Comparison of ENCODE assay signal across 23 cellular contexts in the genomic region with DNA sequence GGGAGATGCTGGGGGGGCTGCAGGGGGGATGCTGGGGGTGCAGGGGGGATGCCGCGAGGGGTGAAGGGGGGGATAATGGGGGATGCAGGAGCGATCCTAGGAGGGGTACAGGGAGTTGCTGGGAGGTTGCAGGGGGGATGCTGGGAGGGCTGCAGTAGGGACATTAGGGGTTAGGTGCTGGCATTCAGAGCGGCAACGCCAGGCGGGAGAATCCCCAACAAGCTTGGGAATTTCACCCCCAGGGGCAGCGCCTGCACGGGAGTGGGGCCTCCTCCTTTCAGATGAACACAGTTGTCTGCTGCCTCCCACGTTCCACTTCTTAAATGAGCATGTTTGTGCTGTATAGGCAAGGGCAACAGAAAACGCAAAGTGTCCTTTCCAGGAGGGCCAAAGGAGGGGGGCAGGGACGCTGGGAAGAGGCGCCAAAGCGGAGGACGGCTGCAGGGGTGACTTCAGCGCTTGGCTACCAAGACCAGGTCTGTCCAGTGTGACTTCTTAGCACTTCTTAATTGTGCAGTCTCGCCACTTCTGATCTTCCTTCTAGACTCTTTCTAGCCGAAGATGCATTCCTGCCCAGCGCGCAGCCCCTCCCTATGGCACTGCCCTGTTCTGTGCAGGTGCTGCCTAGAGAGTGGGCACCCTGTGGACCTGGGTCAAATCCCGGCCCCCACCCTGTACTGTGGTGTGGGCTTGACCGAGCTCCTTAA. TPM values are rescaled to one million over a fixed set of nuclear protein-coding genes. Genes with fewer than 3 reads are reported as not detected.
A peak's percentile ranks its signal among the peaks of the same experiment; 100 is the strongest.
DNase-seq lines count a peak whose midpoint lies in the region; ATAC-seq, FAIRE-seq and TF ChIP-seq lines count a peak whose summit lies in the region.
"Had no signal": no experiment of that assay in that cellular context is flagged by ENCODE, and none has a peak within 500 bp of the region (broad histone marks: within the 10 kb centered on the region; RNA-seq: fewer than 3 reads in every experiment).

No MANE protein-coding gene starts in this region.

- peaks cover 13% of the 10 kb centered on the region for H3K4me1 ChIP-seq in A549
- peaks cover 29% of the 10 kb centered on the region for H3K4me1 ChIP-seq in neural progenitor cell
- H3K4me1 ChIP-seq: foreskin keratinocyte had no signal

- H2AFZ ChIP-seq in neural progenitor cell (replicated peaks), result peak overlapping the region; percentile 63

- H3K27ac ChIP-seq in A549 (no peak overlapping the region), neural progenitor cell (no peak overlapping the region)
- H3K27ac ChIP-seq: adrenal gland, foreskin keratinocyte had no signal

- DNase-seq in A549 (ENCODE audit: low read depth in 1 of 2, low spot score in 1 of 2) (no peak), H7 (peak; percentile 72), ecto neural progenitor cell (ENCODE audit: low spot score) (peak; percentile 48), neural progenitor cell (ENCODE audit: low spot score) (peak; percentile 40), NCI-H1436 (lab: John Stamatoyannopoulos, UW) (no peak), NCI-H774 (lab: John Stamatoyannopoulos, UW) (no peak)
- DNase-seq: activated CD8-positive, alpha-beta memory T cell treated with anti-CD3 and anti-CD28 coated beads, Interleukin-2, amount 10 ng/mL, durations not matched to agents 7 days and 5 days; activated effector memory CD4-positive, alpha-beta T cell treated with anti-CD3 and anti-CD28 coated beads, Interleukin-2, amount 50 U/mL, for 16 hours; CD4-positive, alpha-beta memory T cell; KBM-7; NCI-H2029 treated with DMSO at 0.1 percent for 48 hours; NCI-H446; T-helper 9 cell had no signal

- H3K36me3 Mint-ChIP-seq in neural progenitor cell, result peaks cover 5% of the 10 kb centered on the region
- H3K36me3 Mint-ChIP-seq: CD4-positive, alpha-beta memory T cell; stimulated activated memory B cell treated with anti-CD40 and anti-IgM and Interleukin-4, amounts not matched to agents 10 μg/mL and 1 μg/mL and 100 μg/mL, for 72 hours had no signal

- peaks cover 18% of the 10 kb centered on the region for H4K20me1 ChIP-seq in neural progenitor cell (ENCODE audit: low read depth)

- TF ChIP-seq CTCF in A549 (IDR thresholded peaks at IDR 0.05) (no peak), neural progenitor cell (IDR thresholded peaks at IDR 0.05) (no peak)

- H3F3A ChIP-seq in neural progenitor cell (ENCODE audit: low read depth), result peaks cover 21% of the 10 kb centered on the region

- no peak overlapping the region for H3K27ac Mint-ChIP-seq in neural progenitor cell
- H3K27ac Mint-ChIP-seq: activated CD8-positive, alpha-beta memory T cell treated with anti-CD3 and anti-CD28 coated beads, Interleukin-2, amount 10 ng/mL, durations not matched to agents 7 days and 5 days; CD4-positive, alpha-beta memory T cell; dendritic cell treated with granulocyte-macrophage colony-stimulating factor and Interleukin-4, amounts not matched to agents 40 ng/mL and 50 ng/mL, for 4 days; stimulated activated memory B cell treated with anti-CD40 and anti-IgM and Interleukin-4, amounts not matched to agents 10 μg/mL and 1 μg/mL and 100 μg/mL, for 72 hours had no signal

- H3K4me2 ChIP-seq in A549 (peak overlapping the region; percentile 9; the same call in 1 of the 3 replicates), neural progenitor cell (peak overlapping the region; percentile 50)
- H3K4me2 ChIP-seq: SK-N-SH had no signal

- no peaks in the 10 kb centered on the region for H3K79me2 ChIP-seq in neural progenitor cell (ENCODE audit: low read depth)

- H3K4me3 ChIP-seq in A549 (no peak overlapping the region), H7 (ENCODE audit: insufficient read depth, low read depth, low read length) (peak overlapping the region; percentile 2; the same call in 1 of the 2 replicates), neural progenitor cell (no peak overlapping the region)
- H3K4me3 ChIP-seq: adrenal gland had no signal

- peaks cover 16% of the 10 kb centered on the region for H3K9me3 Mint-ChIP-seq in neural progenitor cell
- H3K9me3 Mint-ChIP-seq: dendritic cell treated with granulocyte-macrophage colony-stimulating factor and Interleukin-4, amounts not matched to agents 40 ng/mL and 50 ng/mL, for 4 days; stimulated activated memory B cell treated with anti-CD40 and anti-IgM and Interleukin-4, amounts not matched to agents 10 μg/mL and 1 μg/mL and 100 μg/mL, for 72 hours had no signal

- H3K27me3 ChIP-seq in H7 (ENCODE audit: control insufficient read depth, insufficient read depth, low read length) (peaks cover 53% of the 10 kb centered on the region), neural progenitor cell (peaks cover 79% of the 10 kb centered on the region)

- TF ChIP-seq RAD21 in A549 (conservative IDR thresholded peaks at IDR 0.05 in 1 of 2, IDR thresholded peaks at IDR 0.05 in 1 of 2), result no peak

- peaks cover 68% of the 10 kb centered on the region for H3K27me3 Mint-ChIP-seq in neural progenitor cell (ENCODE audit: insufficient read depth, low read depth)

- no peaks in the 10 kb centered on the region for H3K9me3 ChIP-seq in A549
- no peaks in the 10 kb centered on the region for H3K9me3 ChIP-seq in neural progenitor cell (ENCODE audit: low read depth)
- H3K9me3 ChIP-seq: adrenal gland, SK-N-SH had no signal

- CTCF ChIA-PET in A549 (lab: Yijun Ruan, JAX), result interaction anchor here (0.6 to 11.1 kb wide), 24 partner anchors 11 to 556 kb away, joined by 3 to 115 read pairs (median 6); no protein-coding TSS in a partner anchor

- FAIRE-seq in A549 (lab: Jason Lieb, UNC), result no peak

- TF ChIP-seq EP300 in A549 (IDR thresholded peaks at IDR 0.05), result no peak

- ATAC-seq in A549 (peak in 1 of 2 experiments; percentile 3; a peak in 2 of 6 replicates), GM21360 (IDR thresholded peaks at IDR 0.05; ENCODE audit: unreplicated experiment) (no peak), HG03442 (IDR thresholded peaks at IDR 0.05; ENCODE audit: unreplicated experiment) (no peak)
- ATAC-seq: stimulated activated memory B cell treated with anti-CD40 and anti-IgM and Interleukin-4, amounts not matched to agents 10 μg/mL and 1 μg/mL and 100 μg/mL, for 72 hours had no signal

- H3K4me3 Mint-ChIP-seq in neural progenitor cell, result peak overlapping the region; percentile 17

- 57% methylated on average over 18 of the region's 21 CpGs for WGBS in A549 (ENCODE audit: missing lambda C conversion rate)

- H3K36me3 ChIP-seq in H7 (replicated peaks; ENCODE audit: control insufficient read depth, insufficient read depth, low read length) (no peaks in the 10 kb centered on the region), neural progenitor cell (no peaks in the 10 kb centered on the region)
- H3K36me3 ChIP-seq: adrenal gland had no signal

- POLR2A ChIA-PET in A549 (lab: Yijun Ruan, JAX), result interaction anchor here (0.7 to 1.0 kb wide), 2 partner anchors 112 kb away, joined by 3 read pairs; no protein-coding TSS in a partner anchor

- TF ChIP-seq POLR2A in A549 (IDR thresholded peaks at IDR 0.05; ENCODE audit: low read length), result no peak

- H3K9ac ChIP-seq in neural progenitor cell, result no peak overlapping the region
- H3K9ac ChIP-seq: SK-N-SH had no signal

- peaks cover 33% of the 10 kb centered on the region for H3K4me1 Mint-ChIP-seq in neural progenitor cell

TF ChIP-seq in A549, 52 proteins besides CTCF, POLR2A, EP300 and RAD21:
- TF ChIP-seq, protein P1, sequence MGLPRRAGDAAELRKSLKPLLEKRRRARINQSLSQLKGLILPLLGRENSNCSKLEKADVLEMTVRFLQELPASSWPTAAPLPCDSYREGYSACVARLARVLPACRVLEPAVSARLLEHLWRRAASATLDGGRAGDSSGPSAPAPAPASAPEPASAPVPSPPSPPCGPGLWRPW (IDR thresholded peaks at IDR 0.05), result no peak
- no peak for TF ChIP-seq HMGXB4 (CRISPR knock-in tag; IDR thresholded peaks at IDR 0.05; ENCODE audit: borderline replicate concordance)
- TF ChIP-seq ZNF302 (CRISPR knock-in tag; IDR thresholded peaks at IDR 0.05), result no peak
- no peak for TF ChIP-seq SMC3 (IDR thresholded peaks at IDR 0.05)
- no peak for TF ChIP-seq ATOH8 (CRISPR knock-in tag; IDR thresholded peaks at IDR 0.05; ENCODE audit: low read depth)

RNA-seq across cellular contexts. Expression of gene SLC6A4, which starts 2.0 kb away (rescaled TPM):
- polyA plus RNA-seq in A549 (2011; rRNA removed) (0.07 and 0.12 TPM in 2 replicates), A549 (2017; fragmentation: RNase III; extraction: RNeasy Plus Mini Kit Qiagen cat#74134 plus additional on column Dnase treatment) (0.04 TPM in 1 of 3 replicates, not detected in the others)
- polyA plus RNA-seq in A549 (2012; cell fraction: cytosol; rRNA removed), result 0.03 and 0.05 TPM in 2 replicates
- 0.05 and 0.06 TPM in 2 replicates for polyA plus RNA-seq in A549 (2012; cell fraction: nucleus; rRNA removed)
- not detected in 2 replicates for polyA minus RNA-seq in A549 (2011; rRNA and poly(A)+ RNA removed)
- not detected in 2 replicates for total RNA-seq in H7 (2014; rRNA removed; shearing (Covaris generic))
- total RNA-seq in neural progenitor cell (ENCODE audit: low replicate concordance), result 0.25 TPM in 1 of 2 replicates, not detected in the other
- total RNA-seq: CD4-positive, alpha-beta memory T cell; Daoy; foreskin keratinocyte; neural crest cell; RPMI7951 had no signal
- polyA plus RNA-seq: CD4-positive, alpha-beta memory T cell; foreskin keratinocyte had no signal

RNA-seq across cellular contexts. Expression of gene BLMH, which starts 54.3 kb away (rescaled TPM):
- polyA plus RNA-seq in A549 (2011; rRNA removed) (36.4 and 38.5 TPM in 2 replicates), A549 (2017; fragmentation: RNase III; extraction: RNeasy Plus Mini Kit Qiagen cat#74134 plus additional on column Dnase treatment) (61.5 to 66.4 TPM (median 62.7 TPM) in 3 replicates)
- polyA plus RNA-seq in A549 (2012; cell fraction: cytosol; rRNA removed), result 23.5 and 25.1 TPM in 2 replicates
- 34.7 and 44.2 TPM in 2 replicates for polyA plus RNA-seq in A549 (2012; cell fraction: nucleus; rRNA removed)
- 21.5 and 33.7 TPM in 2 replicates for polyA minus RNA-seq in A549 (2011; rRNA and poly(A)+ RNA removed)
- total RNA-seq in H7 (2014; rRNA removed; shearing (Covaris generic)), result 55.0 and 63.6 TPM in 2 replicates
- 75.5 and 98.8 TPM in 2 replicates for total RNA-seq in neural progenitor cell (ENCODE audit: low replicate concordance)

Comparison
In these comparisons a context has a peak if more than half of its experiments do, and no peak if none do; other contexts are left out.
1. DNase-seq: peak in H7 (single experiment), ecto neural progenitor cell (single experiment) and neural progenitor cell (single experiment); none in A549 (0 of 2), NCI-H1436 (single experiment) and NCI-H774 (single experiment).